25 cellular contexts compared by ENCODE assay signal in the genomic region with DNA sequence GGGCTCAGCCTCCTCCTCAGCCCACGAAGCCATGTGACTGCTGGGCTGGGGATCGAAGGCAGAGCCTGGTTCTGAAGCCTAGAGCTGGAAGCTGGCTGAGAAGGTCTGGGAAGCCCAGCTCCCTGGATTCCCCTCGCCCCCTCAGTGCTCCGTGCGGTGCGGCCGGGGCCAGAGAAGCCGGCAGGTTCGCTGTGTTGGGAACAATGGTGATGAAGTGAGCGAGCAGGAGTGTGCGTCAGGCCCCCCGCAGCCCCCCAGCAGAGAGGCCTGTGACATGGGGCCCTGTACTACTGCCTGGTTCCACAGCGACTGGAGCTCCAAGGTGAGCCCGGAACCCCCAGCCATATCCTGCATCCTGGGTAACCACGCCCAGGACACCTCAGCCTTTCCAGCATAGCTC. TPM values are rescaled to one million over a fixed set of nuclear protein-coding genes. Genes with fewer than 3 reads are reported as not detected.
DNase-seq lines count a peak whose midpoint lies in the region; ATAC-seq, FAIRE-seq and TF ChIP-seq lines count a peak whose summit lies in the region.
"Had no signal": no experiment of that assay in that cellular context is flagged by ENCODE, and none has a peak within 500 bp of the region (broad histone marks: within the 10 kb centered on the region; RNA-seq: fewer than 3 reads in every experiment).

No MANE protein-coding gene starts in this region.

- no peak overlapping the region for H2BK5ac ChIP-seq in H1 (ENCODE audit: low read depth, low read length)

- no peak overlapping the region for H3K4me3 Mint-ChIP-seq in nephron
- H3K4me3 Mint-ChIP-seq: T-helper 2 cell treated with Interferon-gamma antibody and Interleukin-4, amounts not matched to agents 5 μg/mL and 100 μg/mL, for 36 hours had no signal

- H4K5ac ChIP-seq in H1 (ENCODE audit: insufficient read length, low read depth, low read length), result no peak overlapping the region

- TF ChIP-seq EP300 in H1 (IDR thresholded peaks at IDR 0.05; ENCODE audit: borderline replicate concordance in 1 of 2, low read depth in 2 of 2, low read length in 2 of 2) (no peak), suprapubic skin (IDR thresholded peaks at IDR 0.05) (no peak)

- peaks cover 0 to 10% of the 10 kb centered on the region in 2 experiments; a peak in 2 of 4 replicates for H3K79me2 ChIP-seq in H1 (ENCODE audit: control insufficient read depth in 1 of 2, insufficient read depth in 2 of 2, low read length in 2 of 2)

- H3K79me1 ChIP-seq in H1 (ENCODE audit: low read depth, low read length), result 0 out of 2 replicates have a peak, but pooled peaks cover 3% of the 10 kb centered on the region

- H3K4ac ChIP-seq in H1 (replicated peaks; ENCODE audit: insufficient read length, low read depth, low read length), result no peak overlapping the region

- no peak overlapping the region for H2BK12ac ChIP-seq in H1 (ENCODE audit: low read depth, low read length)

- 80% methylated on average over 15 of the region's 15 CpGs; no CpG with 5 or more reads in 1 of the 2 experiments for WGBS in H1 (ENCODE audit: extremely low coverage in 1 of 2, insufficient coverage in 1 of 2, insufficient read length in 1 of 2, insufficient replicate concordance in 2 of 2, low coverage in 1 of 2, low lambda C conversion rate in 2 of 2, missing lambda C conversion rate in 1 of 2), 2 experiments
- WGBS in suprapubic skin, result 80% methylated on average over 13 of the region's 15 CpGs

- no peak overlapping the region for H3K4me2 ChIP-seq in H1 (ENCODE audit: insufficient read depth in 1 of 2, low read depth in 2 of 2, low read length in 2 of 2)

- FAIRE-seq in H1 (lab: Jason Lieb, UNC), result no peak
- FAIRE-seq: colon, D721Med had no signal

- H3K4me3 ChIP-seq in H1 (ENCODE audit: extremely low read depth in 1 of 4, insufficient read depth in 2 of 4, low read depth in 3 of 4, low read length in 4 of 4) (no peak overlapping the region), suprapubic skin (peak overlapping the region; percentile 21)
- H3K4me3 ChIP-seq: SJSA1 had no signal

- H4K8ac ChIP-seq in H1 (ENCODE audit: extremely low read depth, insufficient read depth, low read length), result peak overlapping the region; percentile 39; the same call in 1 of the 2 replicates

- DNase-seq in RWPE1 (ENCODE audit: low spot score), result no peak
- DNase-seq in H1 (ENCODE audit: low read depth in 1 of 2, low spot score in 2 of 2), result no peak
- no peak for DNase-seq in suprapubic skin (ENCODE audit: low spot score in 2 of 2)
- DNase-seq in stimulated activated naive CD8-positive, alpha-beta T cell treated with anti-CD3 and anti-CD28 coated beads, Interleukin-15, Interleukin-2, amounts not matched to agents 100 U/mL and 50 U/mL, for 24 hours, result no peak
- DNase-seq in nucleus accumbens (lab: John Stamatoyannopoulos, UW), result no peak
- DNase-seq in activated naive CD4-positive, alpha-beta T cell treated with Interleukin-2 at 50 U/mL for 16 hours, result no peak
- DNase-seq: activated CD4-positive, alpha-beta T cell treated with anti-CD3 and anti-CD28 coated beads for 1 hour; activated effector memory CD4-positive, alpha-beta T cell treated with Interleukin-2 at 50 U/mL for 16 hours; AML-193; amniotic stem cell; IMR-90; mesendoderm; NCI-H2029 treated with DMSO at 0.1 percent for 48 hours; NCI-H524 treated with DMSO at 0.1 percent for 48 hours; stimulated activated CD4-positive, alpha-beta T cell treated with anti-CD3 and anti-CD28 coated beads, Interleukin-1b, Interleukin-23, amount 100 ng/mL, for 48 hours had no signal

- TF ChIP-seq POLR2A in H1 (IDR thresholded peaks at IDR 0.05; ENCODE audit: control extremely low read depth in 1 of 2, low read depth in 2 of 2, low read length in 2 of 2) (no peak), suprapubic skin (IDR thresholded peaks at IDR 0.05) (no peak)

- H3K36me3 ChIP-seq in H1 (ENCODE audit: control insufficient read depth in 2 of 4, insufficient read depth in 4 of 4, low read length in 3 of 4) (peaks cover 0 to 4% (median 2%) of the 10 kb centered on the region in 4 experiments; a peak in 2 of 8 replicates), suprapubic skin (peaks cover 32% of the 10 kb centered on the region)
- H3K36me3 ChIP-seq: SJSA1 had no signal

- peaks cover 0 to 6% of the 10 kb centered on the region in 2 experiments for H4K20me1 ChIP-seq in H1 (replicated peaks in 1 of 2; ENCODE audit: control insufficient read depth in 1 of 2, insufficient read depth in 2 of 2, low read length in 2 of 2)

- no peak for TF ChIP-seq RAD21 in H1 (IDR thresholded peaks at IDR 0.05 in 1 of 2, conservative IDR thresholded peaks at IDR 0.05 in 1 of 2; ENCODE audit: low read depth in 2 of 2, low read length in 2 of 2)

- H3K23ac ChIP-seq in H1 (ENCODE audit: insufficient read length), result no peak overlapping the region

- H3K4me1 Mint-ChIP-seq in nephron, result peaks cover 39% of the 10 kb centered on the region

- H3K27ac ChIP-seq in RWPE1 (peak overlapping the region; percentile 100), H1 (ENCODE audit: low read depth, low read length) (0 out of 2 replicates have a peak overlapping the region, but pooled peaks have one; percentile 2), suprapubic skin (peak overlapping the region; percentile 100)
- H3K27ac ChIP-seq: SJSA1 had no signal

- H3K9me3 Mint-ChIP-seq in nephron, result no peaks in the 10 kb centered on the region
- H3K9me3 Mint-ChIP-seq: T-helper 2 cell treated with Interferon-gamma antibody and Interleukin-4, amounts not matched to agents 5 μg/mL and 100 μg/mL, for 36 hours had no signal

- no peak overlapping the region for H2AK5ac ChIP-seq in H1 (ENCODE audit: low read depth, low read length)

- H3K27ac Mint-ChIP-seq in nephron, result peak overlapping the region in 2 of 3 experiments; percentile 16 to 40
- H3K27ac Mint-ChIP-seq: T-helper 2 cell treated with Interferon-gamma antibody and Interleukin-4, amounts not matched to agents 5 μg/mL and 100 μg/mL, for 36 hours had no signal

- peaks cover 7% of the 10 kb centered on the region for H3K23me2 ChIP-seq in H1 (ENCODE audit: low read depth, low read length)

- CTCF ChIA-PET in RWPE1 (lab: Yijun Ruan, JAX) (interaction anchor here (0.5 to 0.6 kb wide), 2 partner anchors 232 to 422 kb away, joined by 5 read pairs; no protein-coding TSS in a partner anchor), H1 (lab: Charles Lee; ENCODE audit: partially characterized antibody) (interaction anchor here (0.6 to 13.7 kb wide), 7 partner anchors 9 to 230 kb away, joined by 3 to 210 read pairs (median 6); a partner anchor contains a TSS)

- no peak overlapping the region for H4K91ac ChIP-seq in H1 (replicated peaks; ENCODE audit: insufficient read length, low read length)

- POLR2A ChIA-PET in RWPE1 (lab: Yijun Ruan, JAX; ENCODE audit: low non-redundant PET) (interaction anchor here (0.6 kb wide), 1 partner anchor 316 kb away, joined by 3 read pairs; no protein-coding TSS in a partner anchor), H1 (lab: Charles Lee; ENCODE audit: partially characterized antibody) (interaction anchor here (1.7 to 43.7 kb wide), 4 partner anchors 7 to 416 kb away, joined by 5 to 1380 read pairs (median 546); a partner anchor contains a TSS)

- no peak for ATAC-seq in stimulated activated naive CD8-positive, alpha-beta T cell treated with anti-CD3 and anti-CD28 coated beads, Interleukin-15, Interleukin-2, amounts not matched to agents 100 U/mL and 50 U/mL, for 24 hours
- ATAC-seq in GM18867 (IDR thresholded peaks at IDR 0.05; ENCODE audit: unreplicated experiment), result no peak

- no peak overlapping the region for H2AFZ ChIP-seq in H1 (ENCODE audit: low read length)

- H3K4me1 ChIP-seq in H1 (replicated peaks in 1 of 4; ENCODE audit: control insufficient read depth in 3 of 4, insufficient read depth in 4 of 4, low read length in 3 of 4) (peaks cover 10 to 16% (median 13%) of the 10 kb centered on the region in 4 experiments), suprapubic skin (peaks cover 55% of the 10 kb centered on the region)

- no peak overlapping the region for H2BK120ac ChIP-seq in H1 (replicated peaks; ENCODE audit: low read depth, low read length)

- H3K56ac ChIP-seq in H1 (replicated peaks; ENCODE audit: insufficient read length, low read depth, low read length), result no peak overlapping the region

- H3K36me3 Mint-ChIP-seq in nephron (ENCODE audit: low read depth), result no peaks in the 10 kb centered on the region

- no peak overlapping the region for H3K9ac ChIP-seq in H1 (replicated peaks in 1 of 4; ENCODE audit: extremely low read depth in 1 of 4, low read depth in 3 of 4, low read length in 3 of 4)

- H3K9me3 ChIP-seq in H1 (ENCODE audit: insufficient read depth in 2 of 2, low read depth in 1 of 2, low read length in 1 of 2), result no peaks in the 10 kb centered on the region
- no peaks in the 10 kb centered on the region for H3K9me3 ChIP-seq in suprapubic skin
- H3K9me3 ChIP-seq: SJSA1 had no signal

- no peak for TF ChIP-seq CTCF in RWPE1 (conservative IDR thresholded peaks at IDR 0.05; ENCODE audit: low read depth)
- TF ChIP-seq CTCF in H1 (IDR thresholded peaks at IDR 0.05; ENCODE audit: control extremely low read depth in 1 of 3, insufficient read depth in 1 of 3, low read depth in 1 of 3, low read length in 3 of 3), result no peak
- TF ChIP-seq CTCF in nephron (IDR thresholded peaks at IDR 0.05; ENCODE audit: unreplicated experiment in 3 of 3), result no peak
- no peak for TF ChIP-seq CTCF in suprapubic skin (IDR thresholded peaks at IDR 0.05)

- H2BK20ac ChIP-seq in H1 (ENCODE audit: low read length), result no peak overlapping the region

- H3K27me3 ChIP-seq in H1 (replicated peaks in 1 of 4; ENCODE audit: control insufficient read depth in 3 of 4, extremely low read depth in 1 of 4, insufficient read depth in 3 of 4, low read length in 3 of 4) (no peaks in the 10 kb centered on the region), suprapubic skin (no peaks in the 10 kb centered on the region)
- H3K27me3 ChIP-seq: SJSA1 had no signal

- no peak overlapping the region for H3K18ac ChIP-seq in H1 (ENCODE audit: extremely low read depth, low read length)

- no peaks in the 10 kb centered on the region for H3K27me3 Mint-ChIP-seq in nephron (ENCODE audit: low read depth)

- H2BK15ac ChIP-seq in H1 (ENCODE audit: low read length), result no peak overlapping the region

- H3K14ac ChIP-seq in H1 (ENCODE audit: insufficient read length), result no peak overlapping the region

RNA-seq across cellular contexts. Expression of a gene that starts 9.1 kb away (rescaled TPM):
- 5.3 and 5.4 TPM in 2 replicates for total RNA-seq in H1 (2021; fragmentation: NEBNext Ultra II Directional; extraction: Animal tissue kit (Norgen Biotek cat#: 25700))
- polyA plus RNA-seq in H1 (2011; rRNA removed), result 4.2 and 5.9 TPM in 2 replicates
- polyA plus RNA-seq in H1 (2011; cell fraction: cytosol; rRNA removed), result 3.1 TPM
- polyA plus RNA-seq in H1 (2011; cell fraction: nucleus; rRNA removed), result 26.7 TPM
- 4.9 to 7.2 TPM (median 6.7 TPM) in 4 replicates for polyA plus RNA-seq in H1 (2012, experiment 1 of 2)
- 3.8 TPM for polyA plus RNA-seq in H1 (2012, experiment 2 of 2)
- 9.2 TPM for polyA plus RNA-seq in H1 (2013, experiment 1 of 2)
- polyA plus RNA-seq in H1 (2013, experiment 2 of 2), result 8.1 TPM
- 0.73 and 0.85 TPM in 2 replicates for polyA minus RNA-seq in H1 (2011; rRNA and poly(A)+ RNA removed)
- 2.6 TPM for polyA minus RNA-seq in H1 (2011; cell fraction: cytosol; rRNA and poly(A)+ RNA removed)
- 3.5 TPM for polyA minus RNA-seq in H1 (2011; cell fraction: nucleus; rRNA and poly(A)+ RNA removed)
- 10 to 100 TPM in 3 of 4 donors, 1 to 10 TPM in 1; 7.2 to 22.7 (median 18.0) TPM for total RNA-seq in suprapubic skin
- polyA plus RNA-seq: neural cell had no signal

RNA-seq across cellular contexts. Expression of a gene that starts 21.1 kb away (rescaled TPM):
- 196 and 218 TPM in 2 replicates for total RNA-seq in H1 (2021; fragmentation: NEBNext Ultra II Directional; extraction: Animal tissue kit (Norgen Biotek cat#: 25700))
- polyA plus RNA-seq in H1 (2011; rRNA removed), result 57.5 and 61.1 TPM in 2 replicates
- 78.4 TPM for polyA plus RNA-seq in H1 (2011; cell fraction: cytosol; rRNA removed)
- 85.5 TPM for polyA plus RNA-seq in H1 (2011; cell fraction: nucleus; rRNA removed)
- 93.2 to 159 TPM (median 119 TPM) in 4 replicates for polyA plus RNA-seq in H1 (2012, experiment 1 of 2)
- polyA plus RNA-seq in H1 (2012, experiment 2 of 2), result 18.8 TPM
- 116 TPM for polyA plus RNA-seq in H1 (2013, experiment 1 of 2)
- 123 TPM for polyA plus RNA-seq in H1 (2013, experiment 2 of 2)
- 104 and 119 TPM in 2 replicates for polyA minus RNA-seq in H1 (2011; rRNA and poly(A)+ RNA removed)
- 98.4 TPM for polyA minus RNA-seq in H1 (2011; cell fraction: cytosol; rRNA and poly(A)+ RNA removed)
- polyA minus RNA-seq in H1 (2011; cell fraction: nucleus; rRNA and poly(A)+ RNA removed), result 171 TPM
- 100 to 1,000 TPM; 211 to 307 (median 270) TPM for total RNA-seq in suprapubic skin

RNA-seq across cellular contexts. Expression of a gene that starts 42.8 kb away (rescaled TPM):
- total RNA-seq in H1 (2021; fragmentation: NEBNext Ultra II Directional; extraction: Animal tissue kit (Norgen Biotek cat#: 25700)), result 1.1 TPM in 1 of 2 replicates, not detected in the other
- polyA plus RNA-seq in H1 (2011; rRNA removed), result not detected in 2 replicates
- polyA plus RNA-seq in H1 (2011; cell fraction: cytosol; rRNA removed), result 0.19 TPM
- not detected for polyA plus RNA-seq in H1 (2011; cell fraction: nucleus; rRNA removed)
- polyA plus RNA-seq in H1 (2012, experiment 1 of 2), result 0.36 to 1.0 TPM (median 0.75 TPM) in 4 replicates
- polyA plus RNA-seq in H1 (2012, experiment 2 of 2), result not detected
- 0.45 TPM for polyA plus RNA-seq in H1 (2013, experiment 1 of 2)
- polyA plus RNA-seq in H1 (2013, experiment 2 of 2), result 0.11 TPM
- 0.57 TPM in 1 of 2 replicates, not detected in the other for polyA minus RNA-seq in H1 (2011; rRNA and poly(A)+ RNA removed)
- not detected for polyA minus RNA-seq in H1 (2011; cell fraction: cytosol; rRNA and poly(A)+ RNA removed)
- polyA minus RNA-seq in H1 (2011; cell fraction: nucleus; rRNA and poly(A)+ RNA removed), result not detected
- total RNA-seq in suprapubic skin, result not detected
- total RNA-seq: epithelial cell of proximal tubule, G401, IMR-90, SJSA1 had no signal
- polyA plus RNA-seq: IMR-90, neural cell, right cardiac atrium had no signal

RNA-seq across cellular contexts. Expression of a gene that starts 50.4 kb away (rescaled TPM):
- total RNA-seq in H1 (2021; fragmentation: NEBNext Ultra II Directional; extraction: Animal tissue kit (Norgen Biotek cat#: 25700)), result 0.73 and 0.95 TPM in 2 replicates
- polyA plus RNA-seq in H1 (2011; rRNA removed), result 0.98 and 1.1 TPM in 2 replicates
- 1.0 TPM for polyA plus RNA-seq in H1 (2011; cell fraction: cytosol; rRNA removed)
- polyA plus RNA-seq in H1 (2011; cell fraction: nucleus; rRNA removed), result 5.8 TPM
- 0.83 to 1.3 TPM (median 1.2 TPM) in 4 replicates for polyA plus RNA-seq in H1 (2012, experiment 1 of 2)
- 0.63 TPM for polyA plus RNA-seq in H1 (2012, experiment 2 of 2)
- 0.81 TPM for polyA plus RNA-seq in H1 (2013, experiment 1 of 2)
- 0.87 TPM for polyA plus RNA-seq in H1 (2013, experiment 2 of 2)
- 0.32 and 0.37 TPM in 2 replicates for polyA minus RNA-seq in H1 (2011; rRNA and poly(A)+ RNA removed)
- not detected for polyA minus RNA-seq in H1 (2011; cell fraction: cytosol; rRNA and poly(A)+ RNA removed)
- 1.7 TPM for polyA minus RNA-seq in H1 (2011; cell fraction: nucleus; rRNA and poly(A)+ RNA removed)
- 10 to 100 TPM; 20.8 to 60.7 (median 44.1) TPM for total RNA-seq in suprapubic skin

Comparison
In these comparisons a context has a peak if more than half of its experiments do, and no peak if none do; other contexts are left out.
1. H3K27ac ChIP-seq: peak in every context shown above with its lines; median percentile 100 in RWPE1; 100 in suprapubic skin; 2 in H1.